ENCODE assay signal across 8 cellular contexts in the genomic region with DNA sequence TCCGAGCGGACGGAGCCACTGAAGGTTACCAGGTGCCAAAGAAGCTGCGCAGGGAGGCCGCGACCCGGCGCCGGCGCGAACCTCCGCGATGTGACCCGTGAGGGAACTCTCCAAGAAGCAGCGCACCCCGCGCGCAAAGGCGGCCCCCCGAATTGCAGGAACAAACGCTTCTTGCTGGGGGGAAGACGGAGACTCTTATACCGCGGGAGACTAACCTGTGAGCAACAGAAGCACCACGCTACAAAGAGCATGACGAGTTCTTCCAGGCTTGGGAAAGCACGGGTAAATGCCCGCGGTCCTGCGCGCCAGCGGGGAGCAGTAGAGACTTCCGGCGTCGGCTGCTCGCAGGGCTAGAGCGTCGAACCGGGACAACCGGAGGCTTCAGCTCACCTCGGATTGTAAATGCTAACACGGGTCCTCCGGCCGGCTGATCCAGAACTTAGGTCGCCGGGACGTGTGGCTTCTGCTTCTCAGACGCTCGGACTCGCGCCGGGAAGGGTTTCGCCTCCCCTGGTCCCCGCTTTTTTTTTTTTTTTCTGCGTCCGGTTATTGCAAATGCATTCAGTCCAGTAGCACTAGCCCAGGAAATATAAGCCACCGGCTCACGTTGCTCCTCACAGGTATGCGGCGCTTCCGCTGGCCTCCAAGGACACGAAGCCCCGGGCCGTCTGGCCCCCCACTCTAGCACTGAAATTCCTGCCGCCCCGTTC.
DNase-seq lines count a peak whose midpoint lies in the region; ATAC-seq lines count a peak whose summit lies in the region.

A gene with protein sequence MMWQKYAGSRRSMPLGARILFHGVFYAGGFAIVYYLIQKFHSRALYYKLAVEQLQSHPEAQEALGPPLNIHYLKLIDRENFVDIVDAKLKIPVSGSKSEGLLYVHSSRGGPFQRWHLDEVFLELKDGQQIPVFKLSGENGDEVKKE (minus strand): TSS at position 310 of the 710 bp plus-strand sequence. CDS start 80,909 bp downstream, outside the sequence.

- DNase-seq in NCI-H2081 (lab: John Stamatoyannopoulos, UW) (peak; percentile 90 to 94), T1000 (lab: John Stamatoyannopoulos, UW) (peak; percentile 72), astrocyte of the hippocampus (ENCODE audit: low read depth, low spot score) (peak; percentile 96), hippocampal formation (lab: John Stamatoyannopoulos, UW) (peak; percentile 83 to 84), retina (peak; percentile 98), OCI-M2 (lab: John Stamatoyannopoulos, UW; ENCODE audit: unreplicated experiment) (no peak)

- peak; percentile 90 for ATAC-seq in GM18511 (IDR thresholded peaks at IDR 0.05; ENCODE audit: unreplicated experiment)
- peak; percentile 81 for ATAC-seq in HG03025 (IDR thresholded peaks at IDR 0.05; ENCODE audit: low FRiP score, unreplicated experiment)
